ENCODE assay signal across 1 cellular context in the genomic region with DNA sequence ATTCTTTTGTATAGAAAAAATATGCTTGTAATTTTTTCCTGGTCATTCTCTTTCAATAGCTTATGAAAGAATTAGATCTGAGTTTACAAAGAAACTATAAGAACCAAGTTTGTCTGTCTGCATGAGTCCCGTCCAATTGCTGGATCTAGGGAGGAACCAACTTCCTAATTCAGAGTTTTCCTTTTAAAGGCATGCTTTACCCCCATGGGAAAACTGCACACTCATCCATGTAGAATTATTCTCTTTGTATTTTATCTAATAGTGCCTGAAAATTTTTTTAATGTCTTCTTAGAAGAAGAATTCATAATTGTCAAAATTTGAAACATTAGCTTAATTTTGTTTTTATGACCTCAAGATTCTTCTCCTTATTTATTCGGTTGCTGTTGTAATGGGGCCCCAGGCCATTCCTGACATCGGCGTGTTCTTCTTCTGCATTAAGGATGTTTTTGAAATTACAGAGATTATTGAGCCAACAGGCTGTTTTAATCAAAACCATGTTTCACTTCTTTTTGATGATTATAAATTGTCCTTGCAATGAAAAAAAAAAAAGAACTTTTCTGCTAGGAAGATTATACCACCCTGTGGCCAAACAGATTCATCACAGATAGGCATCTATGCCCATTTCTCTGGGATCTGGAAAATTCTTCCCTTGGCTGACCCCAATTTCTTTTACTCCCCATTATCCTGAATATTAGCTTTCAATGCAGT.
TF ChIP-seq lines count a peak whose summit lies in the region.

No MANE protein-coding gene starts in this region.

TF ChIP-seq in WTC11, 78 proteins besides CTCF, POLR2A, EP300 and RAD21 (continued from another document):
- TF ChIP-seq USF2 (CRISPR knock-in tag; IDR thresholded peaks at IDR 0.05) = no peak
TF ChIP-seq in WTC11: peak in this region for 0.
